ENCODE assay signal across 25 cellular contexts in the genomic region with DNA sequence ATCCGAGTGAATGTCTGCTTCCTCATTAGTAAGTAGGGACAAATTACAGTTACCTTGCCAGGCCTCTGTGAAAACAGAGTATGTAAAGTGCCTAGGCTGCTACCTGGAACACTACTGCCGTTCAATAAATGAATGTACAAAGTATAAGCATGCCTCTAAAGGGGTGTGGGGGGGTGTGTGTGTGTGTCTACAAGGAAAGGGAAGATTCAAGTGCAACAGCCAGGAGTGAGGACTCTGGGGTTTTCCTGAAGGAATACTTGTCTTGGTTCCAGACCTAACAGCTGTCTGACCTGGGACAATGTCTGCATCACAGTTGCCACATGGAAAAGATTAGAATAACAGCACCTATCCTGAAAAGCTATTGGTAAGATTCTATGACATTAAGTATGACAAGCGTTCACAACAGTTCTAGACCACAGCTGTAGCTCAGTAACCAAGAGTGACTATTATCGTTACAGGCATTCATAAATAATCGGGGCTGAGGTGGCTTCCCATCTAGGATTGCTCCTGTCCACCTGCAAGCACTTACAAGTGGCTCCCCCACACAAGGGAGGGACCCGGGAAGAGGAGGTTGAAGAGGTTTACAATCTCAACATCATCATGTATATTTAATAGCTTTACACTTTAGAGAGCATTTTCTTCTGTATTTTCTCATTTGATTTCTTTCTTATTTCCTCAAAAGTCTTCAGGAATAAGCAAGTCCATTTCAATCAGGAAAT.
DNase-seq lines count a peak whose midpoint lies in the region; ATAC-seq, FAIRE-seq and TF ChIP-seq lines count a peak whose summit lies in the region.
"Had no signal": no experiment of that assay in that cellular context is flagged by ENCODE, and none has a peak within 500 bp of the region (broad histone marks: within the 10 kb centered on the region; RNA-seq: fewer than 3 reads in every experiment).

No MANE protein-coding gene starts in this region.

- TF ChIP-seq RAD21 in K562 (CRISPR knock-in tag; conservative IDR thresholded peaks at IDR 0.05 in 1 of 2, IDR thresholded peaks at IDR 0.05 in 1 of 2): no peak

- H3K4me3 Mint-ChIP-seq in nephron (no peak overlapping the region), CD14-positive monocyte (no peak overlapping the region)
- H3K4me3 Mint-ChIP-seq: activated CD4-positive, alpha-beta memory T cell treated with anti-CD3 and anti-CD28 coated beads for 36 hours; activated naive CD8-positive, alpha-beta T cell treated with anti-CD3 and anti-CD28 coated beads, Interleukin-2, amount 10 ng/mL, durations not matched to agents 7 days and 5 days; activated T-cell treated with anti-CD3 and anti-CD28 coated beads, Interleukin-2, amount 50 U/mL, for 4 hours had no signal

- no peaks in the 10 kb centered on the region for H3K9me1 ChIP-seq in K562 (ENCODE audit: control insufficient read depth, insufficient read depth, low read length)

- H3K79me2 ChIP-seq in K562 (ENCODE audit: control insufficient read depth, insufficient read depth, low read length): no peaks in the 10 kb centered on the region

- H3K36me3 ChIP-seq in K562 (ENCODE audit: control insufficient read depth, insufficient read depth, low read length) (no peaks in the 10 kb centered on the region), tibial artery (no peaks in the 10 kb centered on the region)
- H3K36me3 ChIP-seq: breast epithelium had no signal

- no peak for TF ChIP-seq EP300 in K562 (IDR thresholded peaks at IDR 0.05; ENCODE audit: low read length)

- no peak overlapping the region for H2AFZ ChIP-seq in K562 (ENCODE audit: low read depth, low read length)
- H2AFZ ChIP-seq: parathyroid adenoma had no signal

- no peak overlapping the region for H3K9ac ChIP-seq in K562 (ENCODE audit: insufficient read depth in 1 of 2, low read depth in 2 of 2, low read length in 2 of 2)
- H3K9ac ChIP-seq: parathyroid adenoma had no signal

- TF ChIP-seq POLR2A in K562 (conservative IDR thresholded peaks at IDR 0.05): no peak

- CTCF ChIA-PET in K562 (lab: Yijun Ruan, JAX; ENCODE audit: low intra/inter-chr PET ratio): no interaction called here

- no peaks in the 10 kb centered on the region for H3K27me3 ChIP-seq in K562 (ENCODE audit: control insufficient read depth in 2 of 2, insufficient read depth in 2 of 2, low read length in 2 of 2)
- H3K27me3 ChIP-seq in tibial artery: no peaks in the 10 kb centered on the region
- H3K27me3 ChIP-seq: breast epithelium, testis had no signal

- peaks cover 0 to 14% of the 10 kb centered on the region in 2 experiments; a peak in 3 of 5 replicates for H3K4me1 ChIP-seq in K562 (replicated peaks in 1 of 2; ENCODE audit: control insufficient read depth in 2 of 2, insufficient read depth in 2 of 2, low read length in 2 of 2)
- H3K4me1 ChIP-seq in tibial artery: peaks cover 0 to 63% (median 37%) of the 10 kb centered on the region in 4 donors
- H3K4me1 ChIP-seq: breast epithelium, parathyroid adenoma had no signal

- no TSS peak for BruUV-seq in K562 (replicated peaks; lab: Mats Ljungman, UMichigan)

- H3K9me3 ChIP-seq in K562 (replicated peaks; ENCODE audit: control insufficient read depth, insufficient read depth, low read depth, low read length): no peaks in the 10 kb centered on the region
- H3K9me3 ChIP-seq in tibial artery: no peaks in the 10 kb centered on the region
- H3K9me3 ChIP-seq: breast epithelium, testis had no signal

- no peaks in the 10 kb centered on the region for H3K27me3 Mint-ChIP-seq in nephron (ENCODE audit: low read depth)
- no peaks in the 10 kb centered on the region for H3K27me3 Mint-ChIP-seq in CD14-positive monocyte (ENCODE audit: low read depth in 3 of 3)
- H3K27me3 Mint-ChIP-seq: activated CD4-positive, alpha-beta memory T cell treated with anti-CD3 and anti-CD28 coated beads for 36 hours; activated naive CD8-positive, alpha-beta T cell treated with anti-CD3 and anti-CD28 coated beads, Interleukin-2, amount 10 ng/mL, durations not matched to agents 7 days and 5 days had no signal

- WGBS in K562 (ENCODE audit: insufficient coverage, low coverage, missing lambda C conversion rate): 63% methylated on average over 6 of the region's 6 CpGs

- ATAC-seq in K562: peak; percentile 25; the same call in 1 of the 3 replicates
- ATAC-seq: activated T-cell treated with anti-CD3 and anti-CD28 coated beads, Interleukin-2, amount 50 U/mL, for 4 hours; left cardiac atrium; Right ventricle myocardium inferior had no signal

- in situ Hi-C loops in K562 (cut with MboI): no loop called here

- TF ChIP-seq CTCF in K562 (IDR thresholded peaks at IDR 0.05 in 2 of 3, conservative IDR thresholded peaks at IDR 0.05 in 1 of 3; ENCODE audit: insufficient read depth in 2 of 3, low read depth in 1 of 3, low read length in 3 of 3): no peak
- TF ChIP-seq CTCF in nephron (IDR thresholded peaks at IDR 0.05; ENCODE audit: unreplicated experiment in 3 of 3): no peak
- TF ChIP-seq CTCF in tibial artery (IDR thresholded peaks at IDR 0.05): no peak
- TF ChIP-seq CTCF in CD14-positive monocyte (IDR thresholded peaks at IDR 0.05): no peak

- H3K4me1 Mint-ChIP-seq in nephron (peaks cover 47% of the 10 kb centered on the region), CD14-positive monocyte (peaks cover 7% of the 10 kb centered on the region)

- FAIRE-seq in K562 (lab: Jason Lieb, UNC): no peak
- FAIRE-seq: GM12892 had no signal

- peak; percentile 30 for DNase-seq in NCI-H82 (lab: John Stamatoyannopoulos, UW)
- DNase-seq in NCI-H82 treated with DMSO at 0.1 percent for 48 hours (lab: John Stamatoyannopoulos, UW; ENCODE audit: unreplicated experiment): no peak
- no peak for DNase-seq in K562 (ENCODE audit: extremely low read depth in 1 of 4, low spot score in 3 of 4)
- no peak for DNase-seq in tibial artery
- no peak for DNase-seq in NOMO-1 treated with dmso at 0.1 percent for 144 hours (lab: John Stamatoyannopoulos, UW; ENCODE audit: unreplicated experiment)
- DNase-seq in SHP77 (lab: John Stamatoyannopoulos, UW): no peak
- no peak for DNase-seq in CD14-positive monocyte (ENCODE audit: low spot score)
- DNase-seq: activated CD4-positive, alpha-beta memory T cell treated with anti-CD3 and anti-CD28 coated beads for 36 hours; activated naive CD8-positive, alpha-beta T cell treated with anti-CD3 and anti-CD28 coated beads, Interleukin-2, amount 10 ng/mL, durations not matched to agents 7 days and 5 days; activated T-cell treated with anti-CD3 and anti-CD28 coated beads, Interleukin-2, amount 50 U/mL, for 4 hours; dermis blood vessel endothelial cell; DMS53; foreskin melanocyte; left cardiac atrium; NCI-H1092 treated with DMSO at 0.1 percent for 48 hours; NCI-H345; stimulated activated CD4-positive, alpha-beta T cell treated with anti-CD3 and anti-CD28 coated beads, Interleukin-4, amount 100 ng/mL, for 1 hour; testis had no signal

- H3K27ac ChIP-seq in K562 (ENCODE audit: extremely low read depth, low read depth, low read length): no peak overlapping the region
- H3K27ac ChIP-seq in tibial artery: peak overlapping the region; percentile 80 to 86
- H3K27ac ChIP-seq: C4-2B, epithelial cell of prostate, parathyroid adenoma, testis had no signal

- H3K36me3 Mint-ChIP-seq in nephron (ENCODE audit: low read depth): peaks cover 12% of the 10 kb centered on the region
- H3K36me3 Mint-ChIP-seq in CD14-positive monocyte: peaks cover 11 to 12% of the 10 kb centered on the region in 2 donors

- H3K27ac Mint-ChIP-seq in nephron: peak overlapping the region; percentile 22 to 61 (median 34)
- H3K27ac Mint-ChIP-seq in CD14-positive monocyte: peak overlapping the region in 3 of 7 donors; percentile 17 to 48 (median 21)
- H3K27ac Mint-ChIP-seq: activated CD4-positive, alpha-beta memory T cell treated with anti-CD3 and anti-CD28 coated beads for 36 hours; activated naive CD8-positive, alpha-beta T cell treated with anti-CD3 and anti-CD28 coated beads, Interleukin-2, amount 10 ng/mL, durations not matched to agents 7 days and 5 days had no signal

- no peaks in the 10 kb centered on the region for H3K9me3 Mint-ChIP-seq in nephron
- no peaks in the 10 kb centered on the region for H3K9me3 Mint-ChIP-seq in CD14-positive monocyte
- H3K9me3 Mint-ChIP-seq: activated CD4-positive, alpha-beta memory T cell treated with anti-CD3 and anti-CD28 coated beads for 36 hours; activated naive CD8-positive, alpha-beta T cell treated with anti-CD3 and anti-CD28 coated beads, Interleukin-2, amount 10 ng/mL, durations not matched to agents 7 days and 5 days had no signal

- H3K4me3 ChIP-seq in K562 (no peak overlapping the region), tibial artery (no peak overlapping the region)
- H3K4me3 ChIP-seq: breast epithelium, testis had no signal

- no peak overlapping the region for H3K4me2 ChIP-seq in K562 (ENCODE audit: insufficient read depth, low read length)

- POLR2A ChIA-PET in K562 (lab: Yijun Ruan, JAX): interaction anchor here (0.7 to 1.2 kb wide), 2 partner anchors 13 to 14 kb away, joined by 3 read pairs; no protein-coding TSS in a partner anchor

- intact Hi-C loops in K562 (cut with micrococcal nuclease): no loop called here
- intact Hi-C loops in tibial artery (cut with DNase I; ENCODE audit: low total_unique reads): loop anchor here (10.0 kb wide), 1 partner anchor 174 kb away; no protein-coding TSS in a partner anchor
- intact Hi-C loops in CD14-positive monocyte (cut with micrococcal nuclease): no loop called here

- H4K20me1 ChIP-seq in K562 (replicated peaks; ENCODE audit: control insufficient read depth, insufficient read depth, low read length): no peaks in the 10 kb centered on the region

TF ChIP-seq in K562, 482 proteins besides CTCF, POLR2A, EP300 and RAD21:
- no peak for TF ChIP-seq RFX1 (IDR thresholded peaks at IDR 0.05)
